12 cellular contexts compared by ENCODE assay signal in genomic region chr2:224780814-224781213, GRCh38.
"Had no signal": no experiment of that assay in that cellular context is flagged by ENCODE, and none has a peak within 500 bp of the region (broad histone marks: within the 10 kb centered on the region; RNA-seq: fewer than 3 reads in every experiment).

No MANE protein-coding gene starts in this region.

- H3K4me1 ChIP-seq: pancreas had no signal

- H3K4me3 ChIP-seq: pancreas, SJCRH30, transverse colon had no signal

- DNase-seq: activated CD4-positive, alpha-beta T cell treated with anti-CD3 and anti-CD28 coated beads for 4 hours; activated naive CD4-positive, alpha-beta T cell; activated T-cell treated with anti-CD3 and anti-CD28 coated beads, Interleukin-2, amount 50 U/mL, for 4 hours; cerebellar nuclear complex; dermis blood vessel endothelial cell; pancreas; SJCRH30; stimulated activated CD4-positive, alpha-beta T cell treated with anti-CD3 and anti-CD28 coated beads, Interleukin-4, amount 100 ng/mL, for 4 hours; SW 1271; T1000; transverse colon had no signal

- H3K27me3 ChIP-seq: pancreas, SJCRH30, transverse colon had no signal

- H3K36me3 ChIP-seq: pancreas, transverse colon had no signal

- H3K9me3 Mint-ChIP-seq: activated T-cell treated with anti-CD3 and anti-CD28 coated beads, Interleukin-2, amount 50 U/mL, for 4 hours had no signal

- H3K9me3 ChIP-seq: pancreas, SJCRH30, transverse colon had no signal

- H3K4me3 Mint-ChIP-seq: activated T-cell treated with anti-CD3 and anti-CD28 coated beads, Interleukin-2, amount 50 U/mL, for 4 hours had no signal

- ATAC-seq: activated T-cell treated with anti-CD3 and anti-CD28 coated beads, Interleukin-2, amount 50 U/mL, for 4 hours had no signal

- H3K27ac ChIP-seq: pancreas, RWPE1, SJCRH30, transverse colon had no signal
